In genomic region chr10:93821051-93821772, GRCh38 we compare ENCODE assay signal across 8 cellular contexts.
A peak's percentile ranks its signal among the peaks of the same experiment; 100 is the strongest.
DNase-seq lines count a peak whose midpoint lies in the region; ATAC-seq and TF ChIP-seq lines count a peak whose summit lies in the region.

No MANE protein-coding gene starts in this region.

- ATAC-seq in HG02852 (IDR thresholded peaks at IDR 0.05; ENCODE audit: unreplicated experiment) = no peak

- peaks cover 23% of the 10 kb centered on the region for H3K27me3 Mint-ChIP-seq in brain
- peaks cover 13% of the 10 kb centered on the region for H3K27me3 Mint-ChIP-seq in nephron (ENCODE audit: low read depth)

- H3K9me3 Mint-ChIP-seq in brain (peaks cover 0 to 3% (median 0%) of the 10 kb centered on the region in 5 experiments), nephron (peaks cover 4% of the 10 kb centered on the region)

- DNase-seq in GM04504 (ENCODE audit: low read depth) (peak; percentile 35), NAMALWA (ENCODE audit: low spot score) (peak; percentile 49), activated gamma-delta T cell treated with Interleukin-2 at 50 U/mL for 16 hours (no peak)
- DNase-seq in activated effector memory CD4-positive, alpha-beta T cell treated with Interleukin-2 at 50 U/mL for 16 hours = no peak
- DNase-seq in stimulated activated CD4-positive, alpha-beta T cell treated with anti-CD3 and anti-CD28 coated beads, Interleukin-2, amount 100 ng/mL, for 48 hours = no peak

- TF ChIP-seq CTCF in brain (conservative IDR thresholded peaks at IDR 0.05) (peak; percentile 65), nephron (IDR thresholded peaks at IDR 0.05; ENCODE audit: unreplicated experiment in 3 of 3) (peak; percentile 55 to 66 (median 57))

- H3K4me1 Mint-ChIP-seq in brain = peaks cover 11% of the 10 kb centered on the region
- peaks cover 17% of the 10 kb centered on the region for H3K4me1 Mint-ChIP-seq in nephron

- peak overlapping the region in 1 of 5 experiments; percentile 20 for H3K27ac Mint-ChIP-seq in brain
- H3K27ac Mint-ChIP-seq in nephron = peak overlapping the region in 2 of 3 experiments; percentile 87 to 93

- H3K4me3 Mint-ChIP-seq in brain = no peak overlapping the region
- H3K4me3 Mint-ChIP-seq in nephron = no peak overlapping the region

- H3K36me3 Mint-ChIP-seq in brain = no peaks in the 10 kb centered on the region
- H3K36me3 Mint-ChIP-seq in nephron (ENCODE audit: low read depth) = no peaks in the 10 kb centered on the region

Comparison
In these comparisons a context has a peak if more than half of its experiments do, and no peak if none do; other contexts are left out.
1. DNase-seq: peak in GM04504 (single experiment) and NAMALWA (single experiment); none in activated effector memory CD4-positive, alpha-beta T cell treated with Interleukin-2 at 50 U/mL for 16 hours (single experiment), stimulated activated CD4-positive, alpha-beta T cell treated with anti-CD3 and anti-CD28 coated beads, Interleukin-2, amount 100 ng/mL, for 48 hours (0 of 2) and activated gamma-delta T cell treated with Interleukin-2 at 50 U/mL for 16 hours (single experiment).